9 cellular contexts compared by ENCODE assay signal in genomic region chr3:135106445-135106844, GRCh38.
DNase-seq lines count a peak whose midpoint lies in the region; ATAC-seq and TF ChIP-seq lines count a peak whose summit lies in the region.
"Had no signal": no experiment of that assay in that cellular context is flagged by ENCODE, and none has a peak within 500 bp of the region (broad histone marks: within the 10 kb centered on the region; RNA-seq: fewer than 3 reads in every experiment).

No MANE protein-coding gene starts in this region.

- H3K36me3 Mint-ChIP-seq in progenitor cell of endocrine pancreas (ENCODE audit: insufficient read depth): no peaks in the 10 kb centered on the region

- peaks cover 4% of the 10 kb centered on the region for H3K27me3 Mint-ChIP-seq in progenitor cell of endocrine pancreas

- H3K4me3 Mint-ChIP-seq in progenitor cell of endocrine pancreas (ENCODE audit: low read depth): no peak overlapping the region

- no peak overlapping the region for H3K4me3 ChIP-seq in colonic mucosa

- no peak overlapping the region for H3K27ac ChIP-seq in colonic mucosa
- H3K27ac ChIP-seq: KMS-11 had no signal

- no peak overlapping the region for H3K9ac ChIP-seq in colonic mucosa (ENCODE audit: low read depth in 2 of 2, low read length in 2 of 2)
- H3K9ac ChIP-seq: KMS-11 had no signal

- TF ChIP-seq CTCF in colonic mucosa (IDR thresholded peaks at IDR 0.05) (no peak), progenitor cell of endocrine pancreas (IDR thresholded peaks at IDR 0.05; ENCODE audit: unreplicated experiment) (no peak)

- no peaks in the 10 kb centered on the region for H3K9me3 Mint-ChIP-seq in progenitor cell of endocrine pancreas (ENCODE audit: low read depth)

- H3K36me3 ChIP-seq in colonic mucosa: no peaks in the 10 kb centered on the region

- no peaks in the 10 kb centered on the region for H3K4me1 ChIP-seq in colonic mucosa

- H3K9me3 ChIP-seq in colonic mucosa: no peaks in the 10 kb centered on the region

- ATAC-seq in HG02885 (IDR thresholded peaks at IDR 0.05; ENCODE audit: poor library complexity, unreplicated experiment): no peak
- ATAC-seq in left cardiac atrium: no peak
- no peak for ATAC-seq in left ventricle myocardium superior

- intact Hi-C loops in colonic mucosa (cut with DNase I): no loop called here
- intact Hi-C loops in left cardiac atrium (cut with DNase I): no loop called here
- intact Hi-C loops in left ventricle myocardium superior (cut with micrococcal nuclease): no loop called here

- H3K27ac Mint-ChIP-seq in progenitor cell of endocrine pancreas: no peak overlapping the region

- peak; percentile 10 for DNase-seq in NCI-H2227 (lab: John Stamatoyannopoulos, UW; ENCODE audit: unreplicated experiment)
- DNase-seq in NCI-H2227 treated with DMSO at 0.1 percent for 48 hours (lab: John Stamatoyannopoulos, UW): no peak
- DNase-seq in NAMALWA (ENCODE audit: low spot score): peak; percentile 21
- DNase-seq in colonic mucosa: peak; percentile 77
- peak; percentile 59 for DNase-seq in progenitor cell of endocrine pancreas (ENCODE audit: low spot score, unreplicated experiment)
- DNase-seq in left cardiac atrium: no peak
- DNase-seq in left ventricle myocardium superior: no peak

- H3K4me1 Mint-ChIP-seq in progenitor cell of endocrine pancreas (ENCODE audit: low read depth): peaks cover 3% of the 10 kb centered on the region

- no peaks in the 10 kb centered on the region for H3K27me3 ChIP-seq in colonic mucosa

Comparison
In these comparisons a context has a peak if more than half of its experiments do, and no peak if none do; other contexts are left out.
1. DNase-seq: peak in NCI-H2227 (single experiment), NAMALWA (single experiment), colonic mucosa (single experiment) and progenitor cell of endocrine pancreas (single experiment); none in NCI-H2227 treated with DMSO at 0.1 percent for 48 hours (single experiment), left cardiac atrium (single experiment) and left ventricle myocardium superior (single experiment).